In the genomic region with DNA sequence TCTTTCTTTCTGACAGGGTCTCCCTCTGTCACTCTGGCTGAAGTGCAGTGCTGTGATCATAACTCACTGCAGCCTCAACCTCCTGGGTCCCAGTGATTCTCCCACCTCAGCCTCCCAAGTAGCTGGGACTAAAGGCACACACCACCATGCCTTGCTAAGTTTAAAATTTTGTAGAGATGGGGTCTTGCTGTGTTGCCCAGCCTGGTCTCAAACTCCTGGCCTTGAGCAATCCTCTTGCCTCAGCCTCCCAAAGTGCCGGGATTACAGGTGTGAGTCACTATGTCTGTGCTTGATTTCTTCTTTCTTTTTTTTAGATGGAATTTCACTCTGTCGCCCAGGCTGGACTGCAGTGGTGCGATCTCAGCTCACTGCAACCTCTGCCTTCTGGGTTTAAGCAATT, we compare ENCODE assay signal across 14 cellular contexts. TPM values are rescaled to one million over a fixed set of nuclear protein-coding genes. Genes with fewer than 3 reads are reported as not detected.
"Had no signal": no experiment of that assay in that cellular context is flagged by ENCODE, and none has a peak within 500 bp of the region (broad histone marks: within the 10 kb centered on the region; RNA-seq: fewer than 3 reads in every experiment).

No MANE protein-coding gene starts in this region.

RNA-seq across cellular contexts. Expression of gene ASPDH, which starts 14.3 kb away (rescaled TPM):
- total RNA-seq: stomach, subcutaneous adipose tissue, suprapubic skin, testis, thoracic aorta, thyroid gland, tibial nerve, transverse colon, upper lobe of left lung, upper lobe of right lung, ureter, urinary bladder, uterus, vagina had no signal
- polyA plus RNA-seq: stomach, urinary bladder had no signal

RNA-seq across cellular contexts. Expression of gene GARIN5A, which starts 51.4 kb away (rescaled TPM):
- total RNA-seq: subcutaneous adipose tissue, tibial nerve, urinary bladder, vagina had no signal
